10 cellular contexts compared by ENCODE assay signal in the genomic region with DNA sequence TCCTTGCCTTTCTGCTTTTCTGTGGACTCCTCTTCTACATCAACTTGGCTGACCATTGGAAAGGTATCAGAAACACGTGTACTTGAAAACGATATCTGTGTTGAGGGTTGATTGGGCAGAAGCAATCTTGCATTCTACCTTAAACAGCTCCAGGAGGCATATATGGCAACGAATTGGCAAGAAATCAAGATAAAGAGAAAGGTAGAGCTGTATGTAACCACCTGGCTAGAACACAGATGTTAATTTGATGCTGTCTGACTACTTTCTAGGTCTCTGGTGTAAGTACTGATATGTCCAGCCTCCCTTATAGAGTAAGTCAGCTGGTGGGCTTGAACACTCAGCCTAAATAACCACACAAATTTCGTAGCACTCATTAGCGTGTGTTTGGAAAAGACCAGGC. TPM values are rescaled to one million over a fixed set of nuclear protein-coding genes. Genes with fewer than 3 reads are reported as not detected.
DNase-seq lines count a peak whose midpoint lies in the region; ATAC-seq lines count a peak whose summit lies in the region.
"Had no signal": no experiment of that assay in that cellular context is flagged by ENCODE, and none has a peak within 500 bp of the region (broad histone marks: within the 10 kb centered on the region; RNA-seq: fewer than 3 reads in every experiment).

No MANE protein-coding gene starts in this region.

- H3K4me2 ChIP-seq in Karpas-422 (ENCODE audit: low read depth, low read length, poor library complexity, severe bottlenecking): peak overlapping the region; percentile 81

- peaks cover 18% of the 10 kb centered on the region for H3K79me2 ChIP-seq in Karpas-422 (ENCODE audit: low read length)
- H3K79me2 ChIP-seq: parathyroid adenoma had no signal

- DNase-seq in NCI-H2029 treated with DMSO at 0.1 percent for 48 hours (lab: John Stamatoyannopoulos, UW) (peak; percentile 7), NCI-H2029 (lab: John Stamatoyannopoulos, UW) (no peak), Karpas-422 (no peak), DMS53 treated with DMSO at 0.1 percent for 48 hours (lab: John Stamatoyannopoulos, UW; ENCODE audit: unreplicated experiment) (no peak), H4 (ENCODE audit: low spot score) (no peak), AG08395 (ENCODE audit: low spot score) (no peak)
- DNase-seq in activated naive CD8-positive, alpha-beta T cell treated with anti-CD3 and anti-CD28 coated beads, Interleukin-2, amount 10 ng/mL, durations not matched to agents 7 days and 5 days: no peak
- DNase-seq in naive thymus-derived CD8-positive, alpha-beta T cell: no peak
- DNase-seq: SHP77 had no signal

- no peaks in the 10 kb centered on the region for H3K9me2 ChIP-seq in Karpas-422 (replicated peaks; ENCODE audit: insufficient read depth, low read length)

- no peaks in the 10 kb centered on the region for H3K9me3 ChIP-seq in Karpas-422 (ENCODE audit: low read length)

- peaks cover 46% of the 10 kb centered on the region for H3K4me1 ChIP-seq in Karpas-422 (ENCODE audit: low read length)
- H3K4me1 ChIP-seq: parathyroid adenoma had no signal

- H3K9ac ChIP-seq in Karpas-422 (ENCODE audit: low read length): peak overlapping the region; percentile 92
- H3K9ac ChIP-seq: parathyroid adenoma had no signal

- POLR2A ChIA-PET in activated naive CD8-positive, alpha-beta T cell treated with anti-CD3 and anti-CD28 coated beads, Interleukin-2, amount 10 ng/mL, durations not matched to agents 7 days and 5 days (lab: Charles Lee): interaction anchor here (1.2 to 5.4 kb wide), 7 partner anchors 8 to 152 kb away, joined by 4 to 75 read pairs (median 28); partner anchors contain the start of genes CYSRT1, DPP7, RNF208 and SAPCD2
- POLR2A ChIA-PET in naive thymus-derived CD8-positive, alpha-beta T cell (lab: Charles Lee): interaction anchor here (0.8 to 6.7 kb wide), 8 partner anchors 8 to 153 kb away, joined by 3 to 73 read pairs (median 13); partner anchors contain the start of genes CYSRT1, SAPCD2, TPRN and TUBB4B

- peaks cover 11% of the 10 kb centered on the region for H3K36me3 Mint-ChIP-seq in activated naive CD8-positive, alpha-beta T cell treated with anti-CD3 and anti-CD28 coated beads, Interleukin-2, amount 10 ng/mL, durations not matched to agents 7 days and 5 days
- H3K36me3 Mint-ChIP-seq in naive thymus-derived CD8-positive, alpha-beta T cell: peaks cover 0 to 39% (median 6%) of the 10 kb centered on the region in 3 donors

- H3K36me3 ChIP-seq in Karpas-422 (ENCODE audit: insufficient read depth, low read length): no peaks in the 10 kb centered on the region

- ATAC-seq in activated naive CD8-positive, alpha-beta T cell treated with anti-CD3 and anti-CD28 coated beads, Interleukin-2, amount 10 ng/mL, durations not matched to agents 7 days and 5 days (ENCODE audit: low read depth): no peak
- no peak for ATAC-seq in naive thymus-derived CD8-positive, alpha-beta T cell

- no peak overlapping the region for H2AFZ ChIP-seq in Karpas-422 (ENCODE audit: low read length)

- no peaks in the 10 kb centered on the region for H3K9me3 Mint-ChIP-seq in activated naive CD8-positive, alpha-beta T cell treated with anti-CD3 and anti-CD28 coated beads, Interleukin-2, amount 10 ng/mL, durations not matched to agents 7 days and 5 days
- H3K9me3 Mint-ChIP-seq in naive thymus-derived CD8-positive, alpha-beta T cell: no peaks in the 10 kb centered on the region

- H3K27ac Mint-ChIP-seq in activated naive CD8-positive, alpha-beta T cell treated with anti-CD3 and anti-CD28 coated beads, Interleukin-2, amount 10 ng/mL, durations not matched to agents 7 days and 5 days: peak overlapping the region; percentile 87
- H3K27ac Mint-ChIP-seq in naive thymus-derived CD8-positive, alpha-beta T cell: peak overlapping the region; percentile 59 to 96 (median 94)

- no peaks in the 10 kb centered on the region for H3K27me3 Mint-ChIP-seq in activated naive CD8-positive, alpha-beta T cell treated with anti-CD3 and anti-CD28 coated beads, Interleukin-2, amount 10 ng/mL, durations not matched to agents 7 days and 5 days
- no peaks in the 10 kb centered on the region for H3K27me3 Mint-ChIP-seq in naive thymus-derived CD8-positive, alpha-beta T cell

- H4K20me1 ChIP-seq in Karpas-422 (ENCODE audit: insufficient read depth, low read depth, low read length): no peaks in the 10 kb centered on the region

- peaks cover 22% of the 10 kb centered on the region for H3K4me1 Mint-ChIP-seq in activated naive CD8-positive, alpha-beta T cell treated with anti-CD3 and anti-CD28 coated beads, Interleukin-2, amount 10 ng/mL, durations not matched to agents 7 days and 5 days
- H3K4me1 Mint-ChIP-seq in naive thymus-derived CD8-positive, alpha-beta T cell: peaks cover 21 to 41% (median 37%) of the 10 kb centered on the region in 4 donors

- H3K4me3 Mint-ChIP-seq in activated naive CD8-positive, alpha-beta T cell treated with anti-CD3 and anti-CD28 coated beads, Interleukin-2, amount 10 ng/mL, durations not matched to agents 7 days and 5 days: peak overlapping the region; percentile 88
- peak overlapping the region; percentile 79 to 97 (median 88) for H3K4me3 Mint-ChIP-seq in naive thymus-derived CD8-positive, alpha-beta T cell

- H3K4me3 ChIP-seq in Karpas-422 (ENCODE audit: low read length): peak overlapping the region; percentile 74

- no peaks in the 10 kb centered on the region for H3K27me3 ChIP-seq in Karpas-422 (ENCODE audit: low read length)

- no peak overlapping the region for H3K27ac ChIP-seq in Karpas-422 (ENCODE audit: low read length)
- H3K27ac ChIP-seq: parathyroid adenoma had no signal

RNA-seq across cellular contexts. Expression of gene MAN1B1, which starts 1.3 kb away (rescaled TPM):
- 28.9 and 58.1 TPM in 2 replicates for total RNA-seq in Karpas-422 (2014; rRNA removed; shearing (Covaris generic); ENCODE audit: low replicate concordance)
- 10 to 100 TPM; 63.2 to 63.9 TPM for total RNA-seq in activated naive CD8-positive, alpha-beta T cell treated with anti-CD3 and anti-CD28 coated beads, Interleukin-2, amount 10 ng/mL, durations not matched to agents 7 days and 5 days
- 10 to 100 TPM; 66.9 to 73.2 TPM for total RNA-seq in naive thymus-derived CD8-positive, alpha-beta T cell
- polyA plus RNA-seq in naive thymus-derived CD8-positive, alpha-beta T cell: 10 to 100 TPM; 30.6 to 46.6 (median 38.3) TPM
- total RNA-seq in H4 (2014; rRNA removed; shearing (Covaris generic)): 38.6 and 62.6 TPM in 2 replicates

RNA-seq across cellular contexts. Expression of gene UAP1L1, which starts 10.8 kb away (rescaled TPM):
- 15.1 and 26.2 TPM in 2 replicates for total RNA-seq in Karpas-422 (2014; rRNA removed; shearing (Covaris generic); ENCODE audit: low replicate concordance)
- total RNA-seq in activated naive CD8-positive, alpha-beta T cell treated with anti-CD3 and anti-CD28 coated beads, Interleukin-2, amount 10 ng/mL, durations not matched to agents 7 days and 5 days: 10 to 100 TPM; 43.9 to 44.1 TPM
- 10 to 100 TPM; 25.2 to 28.7 TPM for total RNA-seq in naive thymus-derived CD8-positive, alpha-beta T cell
- 1 to 10 TPM; 2.3 to 7.8 (median 2.8) TPM for polyA plus RNA-seq in naive thymus-derived CD8-positive, alpha-beta T cell
- 6.6 and 7.4 TPM in 2 replicates for total RNA-seq in H4 (2014; rRNA removed; shearing (Covaris generic))

RNA-seq across cellular contexts. Expression of gene SAPCD2, which starts 17.8 kb away (rescaled TPM):
- 18.6 and 53.2 TPM in 2 replicates for total RNA-seq in Karpas-422 (2014; rRNA removed; shearing (Covaris generic); ENCODE audit: low replicate concordance)
- 10 to 100 TPM; 26.4 to 30.0 TPM for total RNA-seq in activated naive CD8-positive, alpha-beta T cell treated with anti-CD3 and anti-CD28 coated beads, Interleukin-2, amount 10 ng/mL, durations not matched to agents 7 days and 5 days
- under 1 TPM; 0.27 to 0.44 TPM for total RNA-seq in naive thymus-derived CD8-positive, alpha-beta T cell
- polyA plus RNA-seq in naive thymus-derived CD8-positive, alpha-beta T cell: under 1 TPM in 2 of 3 donors, not detected in 1; 0.23 to 0.27 TPM
- 5.9 and 12.4 TPM in 2 replicates for total RNA-seq in H4 (2014; rRNA removed; shearing (Covaris generic))

RNA-seq across cellular contexts. Expression of gene DPP7, which starts 26.4 kb away (rescaled TPM):
- 114 and 237 TPM in 2 replicates for total RNA-seq in Karpas-422 (2014; rRNA removed; shearing (Covaris generic); ENCODE audit: low replicate concordance)
- total RNA-seq in activated naive CD8-positive, alpha-beta T cell treated with anti-CD3 and anti-CD28 coated beads, Interleukin-2, amount 10 ng/mL, durations not matched to agents 7 days and 5 days: 100 to 1,000 TPM; 314 to 322 TPM
- 100 to 1,000 TPM; 278 to 298 TPM for total RNA-seq in naive thymus-derived CD8-positive, alpha-beta T cell
- polyA plus RNA-seq in naive thymus-derived CD8-positive, alpha-beta T cell: 100 to 1,000 TPM in 2 of 3 donors, 10 to 100 TPM in 1; 98.7 to 126 (median 121) TPM
- total RNA-seq in H4 (2014; rRNA removed; shearing (Covaris generic)): 34.8 and 52.2 TPM in 2 replicates

RNA-seq across cellular contexts. Expression of gene ENTPD2, which starts 34.3 kb away (rescaled TPM):
- not detected in 2 replicates for total RNA-seq in Karpas-422 (2014; rRNA removed; shearing (Covaris generic); ENCODE audit: low replicate concordance)
- not detected for total RNA-seq in activated naive CD8-positive, alpha-beta T cell treated with anti-CD3 and anti-CD28 coated beads, Interleukin-2, amount 10 ng/mL, durations not matched to agents 7 days and 5 days
- total RNA-seq in naive thymus-derived CD8-positive, alpha-beta T cell: not detected
- polyA plus RNA-seq in naive thymus-derived CD8-positive, alpha-beta T cell: not detected
- not detected in 2 replicates for total RNA-seq in H4 (2014; rRNA removed; shearing (Covaris generic))
